26 cellular contexts compared by ENCODE assay signal in the genomic region with DNA sequence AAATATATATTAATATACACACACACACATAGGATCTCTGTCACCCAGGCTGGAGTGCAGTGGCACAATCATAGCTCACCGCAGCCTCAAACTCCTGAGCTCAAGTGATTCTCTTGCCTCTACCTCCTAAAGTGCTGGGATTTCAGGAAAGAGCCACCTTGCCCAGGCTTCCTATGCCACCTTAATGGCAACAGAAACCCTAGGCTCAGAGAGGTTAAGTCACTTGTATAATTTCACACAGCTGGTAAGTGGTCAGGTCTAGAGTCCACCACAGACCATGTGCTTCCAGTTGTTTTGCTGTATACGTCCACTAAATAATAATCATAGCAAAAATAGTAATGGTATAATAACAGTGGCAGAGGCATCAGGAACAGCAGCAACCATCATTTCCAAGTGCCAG. TPM values are rescaled to one million over a fixed set of nuclear protein-coding genes. Genes with fewer than 3 reads are reported as not detected.
DNase-seq lines count a peak whose midpoint lies in the region; ATAC-seq and TF ChIP-seq lines count a peak whose summit lies in the region.
"Had no signal": no experiment of that assay in that cellular context is flagged by ENCODE, and none has a peak within 500 bp of the region (broad histone marks: within the 10 kb centered on the region; RNA-seq: fewer than 3 reads in every experiment).

No MANE protein-coding gene starts in this region.

- peaks cover 23% of the 10 kb centered on the region for H3K4me1 Mint-ChIP-seq in T-helper 1 cell treated with Interleukin-12 subunit alpha and Interleukin-12 subunit beta and Interleukin-4 antibody, amounts not matched to agents 30 μg/mL and 1 μg/mL, for 36 hours (ENCODE audit: low read depth)
- H3K4me1 Mint-ChIP-seq in natural killer cell = peaks cover 27 to 29% of the 10 kb centered on the region in 2 donors
- H3K4me1 Mint-ChIP-seq in natural killer cell treated with Interleukin-12 subunit alpha and Interleukin-12 subunit beta and Interleukin-15 and Interleukin-18, amount 100 ng/mL, for 72 hours (ENCODE audit: low read depth in 2 of 2) = peaks cover 26 to 29% of the 10 kb centered on the region in 2 donors
- H3K4me1 Mint-ChIP-seq in mesothelial cell of epicardium = peaks cover 24% of the 10 kb centered on the region

- H3K9me3 ChIP-seq in HAP-1 = 0 out of 2 replicates have a peak, but pooled peaks cover 2% of the 10 kb centered on the region
- H3K9me3 ChIP-seq: neutrophil, prostate gland had no signal

- H3K9me3 Mint-ChIP-seq in T-helper 1 cell treated with Interleukin-12 subunit alpha and Interleukin-12 subunit beta and Interleukin-4 antibody, amounts not matched to agents 30 μg/mL and 1 μg/mL, for 36 hours = peaks cover 4% of the 10 kb centered on the region
- H3K9me3 Mint-ChIP-seq in natural killer cell (peaks cover 0 to 6% of the 10 kb centered on the region in 2 donors), mesothelial cell of epicardium (peaks cover 8% of the 10 kb centered on the region)
- H3K9me3 Mint-ChIP-seq in natural killer cell treated with Interleukin-12 subunit alpha and Interleukin-12 subunit beta and Interleukin-15 and Interleukin-18, amount 100 ng/mL, for 72 hours = no peaks in the 10 kb centered on the region

- H3K36me3 ChIP-seq in HAP-1 (replicated peaks) = peaks cover 13% of the 10 kb centered on the region
- H3K36me3 ChIP-seq: prostate gland had no signal

- H3K27me3 ChIP-seq in HAP-1 (ENCODE audit: low read depth) = no peaks in the 10 kb centered on the region
- H3K27me3 ChIP-seq: dorsolateral prefrontal cortex had no signal

- peak overlapping the region; percentile 64 for H3K4me3 Mint-ChIP-seq in T-helper 1 cell treated with Interleukin-12 subunit alpha and Interleukin-12 subunit beta and Interleukin-4 antibody, amounts not matched to agents 30 μg/mL and 1 μg/mL, for 36 hours
- peak overlapping the region; percentile 62 for H3K4me3 Mint-ChIP-seq in natural killer cell
- no peak overlapping the region for H3K4me3 Mint-ChIP-seq in natural killer cell treated with Interleukin-12 subunit alpha and Interleukin-12 subunit beta and Interleukin-15 and Interleukin-18, amount 100 ng/mL, for 72 hours
- H3K4me3 Mint-ChIP-seq in mesothelial cell of epicardium = peak overlapping the region; percentile 66

- no peak for DNase-seq in T-helper 1 cell
- DNase-seq in natural killer cell = no peak
- DNase-seq in natural killer cell treated with Interleukin-12 subunit alpha and Interleukin-12 subunit beta and Interleukin-15 and Interleukin-18, amount 100 ng/mL, for 72 hours (ENCODE audit: low spot score) = no peak
- DNase-seq in mesothelial cell of epicardium (ENCODE audit: low spot score in 2 of 2, unreplicated experiment in 2 of 2) = no peak
- no peak for DNase-seq in HAP-1 (ENCODE audit: low spot score in 2 of 2)
- no peak for DNase-seq in DMS153 treated with DMSO at 0.1 percent for 48 hours (lab: John Stamatoyannopoulos, UW; ENCODE audit: unreplicated experiment)
- DNase-seq in inferior parietal cortex (ENCODE audit: extremely low spot score) = no peak
- DNase-seq: DMS153; dorsolateral prefrontal cortex; GOT3; Kasumi-1; left ventricle myocardium superior; MV-4-11; NCI-H1436 treated with DMSO at 0.1 percent for 48 hours; NCI-H2171; NCI-H510A; stimulated activated naive B cell treated with anti-CD40 and anti-IgM and Interleukin-4, amounts not matched to agents 10 μg/mL and 1 μg/mL and 100 μg/mL, for 72 hours had no signal

- peaks cover 20% of the 10 kb centered on the region for H3K36me3 Mint-ChIP-seq in T-helper 1 cell treated with Interleukin-12 subunit alpha and Interleukin-12 subunit beta and Interleukin-4 antibody, amounts not matched to agents 30 μg/mL and 1 μg/mL, for 36 hours (ENCODE audit: low read depth)
- H3K36me3 Mint-ChIP-seq in natural killer cell = no peaks in the 10 kb centered on the region
- H3K36me3 Mint-ChIP-seq in natural killer cell treated with Interleukin-12 subunit alpha and Interleukin-12 subunit beta and Interleukin-15 and Interleukin-18, amount 100 ng/mL, for 72 hours = peaks cover 8% of the 10 kb centered on the region
- H3K36me3 Mint-ChIP-seq in mesothelial cell of epicardium = peaks cover under 1% of the 10 kb centered on the region

- peaks cover 19% of the 10 kb centered on the region for H3K27me3 Mint-ChIP-seq in T-helper 1 cell treated with Interleukin-12 subunit alpha and Interleukin-12 subunit beta and Interleukin-4 antibody, amounts not matched to agents 30 μg/mL and 1 μg/mL, for 36 hours (ENCODE audit: low read depth)
- H3K27me3 Mint-ChIP-seq in natural killer cell (ENCODE audit: low read depth in 2 of 2) (peaks cover 3 to 9% of the 10 kb centered on the region in 2 donors), mesothelial cell of epicardium (ENCODE audit: low read depth) (peaks cover 6% of the 10 kb centered on the region)
- peaks cover 3 to 5% of the 10 kb centered on the region in 2 donors for H3K27me3 Mint-ChIP-seq in natural killer cell treated with Interleukin-12 subunit alpha and Interleukin-12 subunit beta and Interleukin-15 and Interleukin-18, amount 100 ng/mL, for 72 hours

- peaks cover 10% of the 10 kb centered on the region for H3K4me1 ChIP-seq in HAP-1
- H3K4me1 ChIP-seq: prostate gland had no signal

- no peak overlapping the region for H3K27ac Mint-ChIP-seq in T-helper 1 cell treated with Interleukin-12 subunit alpha and Interleukin-12 subunit beta and Interleukin-4 antibody, amounts not matched to agents 30 μg/mL and 1 μg/mL, for 36 hours
- H3K27ac Mint-ChIP-seq in natural killer cell = no peak overlapping the region
- no peak overlapping the region for H3K27ac Mint-ChIP-seq in natural killer cell treated with Interleukin-12 subunit alpha and Interleukin-12 subunit beta and Interleukin-15 and Interleukin-18, amount 100 ng/mL, for 72 hours
- H3K27ac Mint-ChIP-seq in mesothelial cell of epicardium = no peak overlapping the region
- H3K27ac Mint-ChIP-seq: stimulated activated naive B cell treated with anti-CD40 and anti-IgM and Interleukin-4, amounts not matched to agents 10 μg/mL and 1 μg/mL and 100 μg/mL, for 72 hours had no signal

- intact Hi-C loops in natural killer cell (cut with micrococcal nuclease) = loop anchor here (2.0 to 5.0 kb wide), 2 partner anchors 148 to 308 kb away; a partner anchor contains a TSS

- no peak for ATAC-seq in natural killer cell
- ATAC-seq in natural killer cell treated with Interleukin-12 subunit alpha and Interleukin-12 subunit beta and Interleukin-15 and Interleukin-18, amount 100 ng/mL, for 72 hours = no peak
- ATAC-seq: stimulated activated naive B cell treated with anti-CD40 and anti-IgM and Interleukin-4, amounts not matched to agents 10 μg/mL and 1 μg/mL and 100 μg/mL, for 72 hours had no signal

- in situ Hi-C loops in HAP-1 (cut with MboI; ENCODE audit: low sequenced_read_pairs) = no loop called here

- H3K4me3 ChIP-seq in HAP-1 = no peak overlapping the region

- TF ChIP-seq CTCF in natural killer cell (IDR thresholded peaks at IDR 0.05) (no peak), mesothelial cell of epicardium (IDR thresholded peaks at IDR 0.05; ENCODE audit: unreplicated experiment) (no peak)

RNA-seq across cellular contexts. Expression of a gene that starts 1.3 kb away (rescaled TPM):
- total RNA-seq in natural killer cell = 100 to 1,000 TPM; 123 to 140 (median 138) TPM
- total RNA-seq in natural killer cell treated with Interleukin-12 subunit alpha and Interleukin-12 subunit beta and Interleukin-15 and Interleukin-18, amount 100 ng/mL, for 72 hours = 100 to 1,000 TPM; 104 to 150 TPM
- total RNA-seq in mesothelial cell of epicardium = 72.1 to 73.3 TPM (median 73.0 TPM) in 3 replicates

RNA-seq across cellular contexts. Expression of a gene that starts 39.4 kb away (rescaled TPM):
- total RNA-seq in natural killer cell (not detected), mesothelial cell of epicardium (0.16 to 0.31 TPM (median 0.18 TPM) in 3 replicates)
- not detected for total RNA-seq in natural killer cell treated with Interleukin-12 subunit alpha and Interleukin-12 subunit beta and Interleukin-15 and Interleukin-18, amount 100 ng/mL, for 72 hours
- total RNA-seq: cerebellum; endothelial cell of umbilical vein; glomerular endothelial cell; left ventricle myocardium superior; OCI-LY7; SK-MEL-5; T-helper 1 cell treated with Interleukin-12 subunit alpha and Interleukin-12 subunit beta and Interleukin-4 antibody, amounts not matched to agents 30 ng/mL and 1 ng/mL, for 36 hours had no signal
